Comparison of ENCODE assay signal across 2 cellular contexts in genomic region chr6:148819852-148820251, GRCh38.
TF ChIP-seq lines count a peak whose summit lies in the region.

No MANE protein-coding gene starts in this region.

TF ChIP-seq in GM23338, 12 proteins besides CTCF, POLR2A, EP300 and RAD21 (continued from another document):
- TF ChIP-seq ZNF462 (CRISPR knock-in tag; IDR thresholded peaks at IDR 0.05) (no peak), JUNB (IDR thresholded peaks at IDR 0.05; ENCODE audit: unreplicated experiment) (no peak), ZNF331 (CRISPR knock-in tag; IDR thresholded peaks at IDR 0.05; ENCODE audit: low read depth) (no peak), EZH2 (IDR thresholded peaks at IDR 0.05; ENCODE audit: low read depth, unreplicated experiment) (no peak), EZH2phosphoT487 (IDR thresholded peaks at IDR 0.05; ENCODE audit: unreplicated experiment) (no peak), REST (IDR thresholded peaks at IDR 0.05; ENCODE audit: unreplicated experiment) (no peak), CREB1 (CRISPR knock-in tag; IDR thresholded peaks at IDR 0.05; ENCODE audit: low read depth) (no peak), STAT1 (IDR thresholded peaks at IDR 0.05; ENCODE audit: unreplicated experiment) (no peak), NANOG (IDR thresholded peaks at IDR 0.05; ENCODE audit: borderline replicate concordance) (no peak), POLR2AphosphoS5 (IDR thresholded peaks at IDR 0.05; ENCODE audit: low read depth) (no peak), ETS1 (IDR thresholded peaks at IDR 0.05) (no peak)

TF ChIP-seq in H1, 55 proteins besides CTCF, POLR2A, EP300 and RAD21 (continued from another document):
- TF ChIP-seq HDAC2 (IDR thresholded peaks at IDR 0.05; ENCODE audit: borderline replicate concordance in 1 of 2, low read depth in 2 of 2, low read length in 2 of 2): no peak
- TF ChIP-seq ATF2 (IDR thresholded peaks at IDR 0.05; ENCODE audit: low read length): no peak
- no peak for TF ChIP-seq SP2 (IDR thresholded peaks at IDR 0.05; ENCODE audit: low read length)
- TF ChIP-seq GABPA (IDR thresholded peaks at IDR 0.05; ENCODE audit: borderline replicate concordance, insufficient read depth, low read length): no peak
- no peak for TF ChIP-seq RNF2 (IDR thresholded peaks at IDR 0.05; ENCODE audit: borderline replicate concordance, low read depth, low read length, missing control alignments, poor library complexity, severe bottlenecking)
